Comparison of ENCODE assay signal across 6 cellular contexts in genomic region chr4:186424745-186425144, GRCh38.
"Had no signal": no experiment of that assay in that cellular context is flagged by ENCODE, and none has a peak within 500 bp of the region (broad histone marks: within the 10 kb centered on the region; RNA-seq: fewer than 3 reads in every experiment).

No MANE protein-coding gene starts in this region.

- H3K4me2 ChIP-seq: KMS-11 had no signal

- H3K4me1 Mint-ChIP-seq: IgD-negative memory B cell had no signal

- ATAC-seq: HCT116 had no signal

- H3K36me3 Mint-ChIP-seq: IgD-negative memory B cell had no signal

- H3K27ac Mint-ChIP-seq: IgD-negative memory B cell had no signal

- H2AFZ ChIP-seq: GM23248 had no signal

- H3K4me3 ChIP-seq: GM23248, HAP-1 had no signal

- H3K27ac ChIP-seq: GM23248, KMS-11 had no signal

- DNase-seq: GM23248, KBM-7 had no signal

- H3K9me3 ChIP-seq: HAP-1 had no signal

- H3K4me1 ChIP-seq: HAP-1 had no signal

- H3K36me3 ChIP-seq: HAP-1 had no signal

- H3K27me3 Mint-ChIP-seq: IgD-negative memory B cell had no signal

- H3K4me3 Mint-ChIP-seq: IgD-negative memory B cell had no signal

- H3K9me3 Mint-ChIP-seq: IgD-negative memory B cell had no signal
